1 cellular context compared by ENCODE assay signal in the genomic region with DNA sequence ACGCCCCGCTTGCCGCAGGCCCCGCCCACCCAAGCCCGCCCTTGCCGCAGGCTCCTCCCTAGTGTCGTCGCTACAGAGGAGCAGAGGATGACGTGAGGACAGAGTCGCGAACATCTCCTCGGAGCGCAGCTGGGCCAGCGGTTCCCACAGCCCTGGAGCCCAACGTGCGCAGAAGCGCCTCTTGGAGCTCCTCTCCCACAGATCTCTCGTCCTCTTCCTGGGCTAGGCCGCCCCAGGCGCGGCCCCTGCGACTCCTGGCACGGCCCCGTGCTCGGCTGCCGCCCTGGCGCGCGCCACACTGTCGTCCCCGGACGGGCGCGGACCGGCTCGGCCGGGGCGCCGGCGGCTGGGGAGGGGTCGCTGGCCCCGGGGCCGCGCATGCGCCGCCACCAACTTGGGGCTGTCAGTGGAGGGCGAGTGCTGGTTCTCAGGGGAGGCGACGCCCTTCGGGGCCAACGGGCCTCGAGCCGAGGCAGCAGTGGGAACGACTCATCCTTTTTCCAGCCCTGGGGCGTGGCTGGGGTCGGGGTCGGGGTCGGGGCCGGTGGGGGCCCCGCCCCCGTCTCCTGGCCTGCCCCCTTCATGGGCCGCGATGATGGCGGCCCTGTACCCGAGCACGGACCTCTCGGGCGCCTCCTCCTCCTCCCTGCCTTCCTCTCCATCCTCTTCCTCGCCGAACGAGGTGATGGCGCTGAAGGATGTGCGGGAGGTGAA.
TF ChIP-seq lines count a peak whose summit lies in the region.

Gene TRPC1 (plus strand): TSS at position 67 of the 714 bp plus-strand sequence. CDS start 526 bp downstream, at position 593.

TF ChIP-seq in GM12878, 131 proteins besides CTCF, POLR2A, EP300 and RAD21 (continued from another document):
- TF ChIP-seq ZBTB4 (CRISPR knock-in tag; IDR thresholded peaks at IDR 0.05) (no peak), E2F4 (IDR thresholded peaks at IDR 0.05; ENCODE audit: low read depth, low read length) (no peak), MAX (IDR thresholded peaks at IDR 0.05; ENCODE audit: low read depth, low read length) (no peak), BACH1 (IDR thresholded peaks at IDR 0.05; ENCODE audit: borderline replicate concordance) (peak; percentile 53; the same call in 1 of the 2 replicates), NFYA (IDR thresholded peaks at IDR 0.05; ENCODE audit: borderline replicate concordance, low read depth, low read length) (no peak), ETV6 (conservative IDR thresholded peaks at IDR 0.05 in 1 of 2, IDR thresholded peaks at IDR 0.05 in 1 of 2; ENCODE audit: borderline replicate concordance in 1 of 2, low read depth in 1 of 2) (no peak), TCF12 (IDR thresholded peaks at IDR 0.05; ENCODE audit: low read depth, low read length) (no peak), SMARCA5 (IDR thresholded peaks at IDR 0.05) (no peak; the same call in 1 of the 2 replicates), ZSCAN29 (IDR thresholded peaks at IDR 0.05) (no peak), TAF1 (IDR thresholded peaks at IDR 0.05; ENCODE audit: borderline replicate concordance, low read depth, low read length) (no peak), ELK1 (IDR thresholded peaks at IDR 0.05; ENCODE audit: low read depth, low read length) (no peak), CREM (IDR thresholded peaks at IDR 0.05; ENCODE audit: low read depth) (no peak), NRF1 (conservative IDR thresholded peaks at IDR 0.05; ENCODE audit: low read depth, low read length) (0 out of 2 replicates have a peak, but pooled peaks have one; percentile 9), PAX5 (IDR thresholded peaks at IDR 0.05; ENCODE audit: borderline replicate concordance, low read depth, low read length) (no peak), CHD4 (IDR thresholded peaks at IDR 0.05) (no peak), ZNF384 (IDR thresholded peaks at IDR 0.05; ENCODE audit: borderline replicate concordance, low read depth, low read length) (no peak), SMAD1 (IDR thresholded peaks at IDR 0.05; ENCODE audit: low read depth, partially characterized antibody) (no peak), RUNX3 (IDR thresholded peaks at IDR 0.05; ENCODE audit: low read length) (no peak), BRCA1 (IDR thresholded peaks at IDR 0.05; ENCODE audit: low read depth, low read length) (no peak), SREBF2 (IDR thresholded peaks at IDR 0.05; ENCODE audit: low read length) (no peak), NR2C1 (IDR thresholded peaks at IDR 0.05) (no peak)
- TF ChIP-seq, protein P1, sequence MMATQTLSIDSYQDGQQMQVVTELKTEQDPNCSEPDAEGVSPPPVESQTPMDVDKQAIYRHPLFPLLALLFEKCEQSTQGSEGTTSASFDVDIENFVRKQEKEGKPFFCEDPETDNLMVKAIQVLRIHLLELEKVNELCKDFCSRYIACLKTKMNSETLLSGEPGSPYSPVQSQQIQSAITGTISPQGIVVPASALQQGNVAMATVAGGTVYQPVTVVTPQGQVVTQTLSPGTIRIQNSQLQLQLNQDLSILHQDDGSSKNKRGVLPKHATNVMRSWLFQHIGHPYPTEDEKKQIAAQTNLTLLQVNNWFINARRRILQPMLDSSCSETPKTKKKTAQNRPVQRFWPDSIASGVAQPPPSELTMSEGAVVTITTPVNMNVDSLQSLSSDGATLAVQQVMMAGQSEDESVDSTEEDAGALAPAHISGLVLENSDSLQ (IDR thresholded peaks at IDR 0.05), result no peak
- TF ChIP-seq, protein P2, sequence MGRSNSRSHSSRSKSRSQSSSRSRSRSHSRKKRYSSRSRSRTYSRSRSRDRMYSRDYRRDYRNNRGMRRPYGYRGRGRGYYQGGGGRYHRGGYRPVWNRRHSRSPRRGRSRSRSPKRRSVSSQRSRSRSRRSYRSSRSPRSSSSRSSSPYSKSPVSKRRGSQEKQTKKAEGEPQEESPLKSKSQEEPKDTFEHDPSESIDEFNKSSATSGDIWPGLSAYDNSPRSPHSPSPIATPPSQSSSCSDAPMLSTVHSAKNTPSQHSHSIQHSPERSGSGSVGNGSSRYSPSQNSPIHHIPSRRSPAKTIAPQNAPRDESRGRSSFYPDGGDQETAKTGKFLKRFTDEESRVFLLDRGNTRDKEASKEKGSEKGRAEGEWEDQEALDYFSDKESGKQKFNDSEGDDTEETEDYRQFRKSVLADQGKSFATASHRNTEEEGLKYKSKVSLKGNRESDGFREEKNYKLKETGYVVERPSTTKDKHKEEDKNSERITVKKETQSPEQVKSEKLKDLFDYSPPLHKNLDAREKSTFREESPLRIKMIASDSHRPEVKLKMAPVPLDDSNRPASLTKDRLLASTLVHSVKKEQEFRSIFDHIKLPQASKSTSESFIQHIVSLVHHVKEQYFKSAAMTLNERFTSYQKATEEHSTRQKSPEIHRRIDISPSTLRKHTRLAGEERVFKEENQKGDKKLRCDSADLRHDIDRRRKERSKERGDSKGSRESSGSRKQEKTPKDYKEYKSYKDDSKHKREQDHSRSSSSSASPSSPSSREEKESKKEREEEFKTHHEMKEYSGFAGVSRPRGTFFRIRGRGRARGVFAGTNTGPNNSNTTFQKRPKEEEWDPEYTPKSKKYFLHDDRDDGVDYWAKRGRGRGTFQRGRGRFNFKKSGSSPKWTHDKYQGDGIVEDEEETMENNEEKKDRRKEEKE (IDR thresholded peaks at IDR 0.05), result no peak
- TF ChIP-seq, protein P3, sequence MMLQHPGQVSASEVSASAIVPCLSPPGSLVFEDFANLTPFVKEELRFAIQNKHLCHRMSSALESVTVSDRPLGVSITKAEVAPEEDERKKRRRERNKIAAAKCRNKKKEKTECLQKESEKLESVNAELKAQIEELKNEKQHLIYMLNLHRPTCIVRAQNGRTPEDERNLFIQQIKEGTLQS (IDR thresholded peaks at IDR 0.05; ENCODE audit: borderline replicate concordance, extremely low read depth, low read depth, low read length), result no peak
- TF ChIP-seq, protein P4, sequence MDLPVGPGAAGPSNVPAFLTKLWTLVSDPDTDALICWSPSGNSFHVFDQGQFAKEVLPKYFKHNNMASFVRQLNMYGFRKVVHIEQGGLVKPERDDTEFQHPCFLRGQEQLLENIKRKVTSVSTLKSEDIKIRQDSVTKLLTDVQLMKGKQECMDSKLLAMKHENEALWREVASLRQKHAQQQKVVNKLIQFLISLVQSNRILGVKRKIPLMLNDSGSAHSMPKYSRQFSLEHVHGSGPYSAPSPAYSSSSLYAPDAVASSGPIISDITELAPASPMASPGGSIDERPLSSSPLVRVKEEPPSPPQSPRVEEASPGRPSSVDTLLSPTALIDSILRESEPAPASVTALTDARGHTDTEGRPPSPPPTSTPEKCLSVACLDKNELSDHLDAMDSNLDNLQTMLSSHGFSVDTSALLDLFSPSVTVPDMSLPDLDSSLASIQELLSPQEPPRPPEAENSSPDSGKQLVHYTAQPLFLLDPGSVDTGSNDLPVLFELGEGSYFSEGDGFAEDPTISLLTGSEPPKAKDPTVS (IDR thresholded peaks at IDR 0.05; ENCODE audit: low read depth, low read length), result no peak
